8 cellular contexts compared by ENCODE assay signal in genomic region chr4:75916091-75916661, GRCh38. TPM values are rescaled to one million over a fixed set of nuclear protein-coding genes. Genes with fewer than 3 reads are reported as not detected.
A peak's percentile ranks its signal among the peaks of the same experiment; 100 is the strongest.
DNase-seq lines count a peak whose midpoint lies in the region; ATAC-seq, FAIRE-seq and TF ChIP-seq lines count a peak whose summit lies in the region.

No MANE protein-coding gene starts in this region.

- no peaks in the 10 kb centered on the region for H3K4me1 Mint-ChIP-seq in CD8-positive, alpha-beta T cell (ENCODE audit: low read depth)
- peaks cover 8% of the 10 kb centered on the region for H3K4me1 Mint-ChIP-seq in chondrocyte (ENCODE audit: low read depth)

- peaks cover 76% of the 10 kb centered on the region for H3K36me3 Mint-ChIP-seq in CD8-positive, alpha-beta T cell
- peaks cover 13% of the 10 kb centered on the region for H3K36me3 Mint-ChIP-seq in chondrocyte (ENCODE audit: low read depth)

- H3K4me1 ChIP-seq in CD8-positive, alpha-beta T cell (ENCODE audit: insufficient read depth, low read length) = no peaks in the 10 kb centered on the region
- H3K4me1 ChIP-seq in right lobe of liver (peaks cover 0 to 26% (median 9%) of the 10 kb centered on the region in 4 donors), vagina (no peaks in the 10 kb centered on the region)

- no peak overlapping the region for H3K4me3 Mint-ChIP-seq in CD8-positive, alpha-beta T cell
- H3K4me3 Mint-ChIP-seq in chondrocyte (ENCODE audit: unreplicated experiment) = no peak overlapping the region

- ATAC-seq in CD8-positive, alpha-beta T cell = peak; percentile 67
- ATAC-seq in HG03521 (IDR thresholded peaks at IDR 0.05; ENCODE audit: unreplicated experiment) (peak; percentile 77), right lobe of liver (peak; percentile 83 to 92 (median 90))

- FAIRE-seq in GM18507 (lab: Jason Lieb, UNC) = peak; percentile 84

- peaks cover under 1% of the 10 kb centered on the region for H3K9me3 Mint-ChIP-seq in CD8-positive, alpha-beta T cell
- H3K9me3 Mint-ChIP-seq in chondrocyte (ENCODE audit: low read depth) = no peaks in the 10 kb centered on the region

- no peaks in the 10 kb centered on the region for H3K27me3 ChIP-seq in CD8-positive, alpha-beta T cell (ENCODE audit: insufficient read depth, low read length)
- H3K27me3 ChIP-seq in right lobe of liver = no peaks in the 10 kb centered on the region
- H3K27me3 ChIP-seq in vagina = no peaks in the 10 kb centered on the region

- POLR2A ChIA-PET in CD8-positive, alpha-beta T cell (lab: Charles Lee) = no interaction called here

- H3K9me3 ChIP-seq in CD8-positive, alpha-beta T cell (ENCODE audit: low read length) = no peaks in the 10 kb centered on the region
- H3K9me3 ChIP-seq in right lobe of liver (no peaks in the 10 kb centered on the region), vagina (no peaks in the 10 kb centered on the region)

- peak in 2 of 7 experiments; percentile 8 to 27 for DNase-seq in CD8-positive, alpha-beta T cell
- DNase-seq in GM18507 (ENCODE audit: extremely low spot score, insufficient read length, low read depth) = no peak
- DNase-seq in RPMI8226 = peak; percentile 43
- no peak for DNase-seq in chondrocyte (ENCODE audit: low spot score)
- peak in 1 of 3 donors; percentile 58 for DNase-seq in right lobe of liver
- no peak for DNase-seq in vagina (ENCODE audit: extremely low spot score in 2 of 2)
- no peak for DNase-seq in GOT3 (lab: John Stamatoyannopoulos, UW)

- TF ChIP-seq POLR2A in right lobe of liver (IDR thresholded peaks at IDR 0.05) (no peak), vagina (IDR thresholded peaks at IDR 0.05) (no peak)

- H3K27me3 Mint-ChIP-seq in CD8-positive, alpha-beta T cell (ENCODE audit: low read depth) = no peaks in the 10 kb centered on the region
- H3K27me3 Mint-ChIP-seq in chondrocyte (ENCODE audit: low read depth) = no peaks in the 10 kb centered on the region

- peak; percentile 72 for TF ChIP-seq CTCF in CD8-positive, alpha-beta T cell (IDR thresholded peaks at IDR 0.05)
- TF ChIP-seq CTCF in chondrocyte (IDR thresholded peaks at IDR 0.05) (peak; percentile 87), right lobe of liver (IDR thresholded peaks at IDR 0.05) (peak; percentile 82 to 91 (median 86)), vagina (IDR thresholded peaks at IDR 0.05) (peak in 2 of 3 experiments; percentile 14 to 34)

- CTCF ChIA-PET in CD8-positive, alpha-beta T cell (lab: Charles Lee) = interaction anchor here (0.7 to 1.8 kb wide), 12 partner anchors 9 to 199 kb away, joined by 3 to 6 read pairs (median 4); partner anchors contain the start of genes ART3, NAAA and SDAD1

- H3K4me3 ChIP-seq in CD8-positive, alpha-beta T cell (ENCODE audit: low read depth, low read length) = no peak overlapping the region
- H3K4me3 ChIP-seq in right lobe of liver (no peak overlapping the region), vagina (no peak overlapping the region)

- no peak overlapping the region for H3K27ac Mint-ChIP-seq in CD8-positive, alpha-beta T cell
- H3K27ac Mint-ChIP-seq in chondrocyte (ENCODE audit: unreplicated experiment) = peak overlapping the region; percentile 76

- intact Hi-C loops in CD8-positive, alpha-beta T cell (cut with DNase I, micrococcal nuclease) = loop anchor here in 1 of 2 experiments (1.0 to 10.0 kb wide), 3 partner anchors 22 to 151 kb away; no protein-coding TSS in a partner anchor
- intact Hi-C loops in right lobe of liver (cut with DNase I) (loop anchor here in 1 of 2 donors (10.0 kb wide), 1 partner anchor 169 kb away; no protein-coding TSS in a partner anchor), vagina (cut with DNase I) (no loop called here)

- peaks cover 13% of the 10 kb centered on the region for H3K36me3 ChIP-seq in CD8-positive, alpha-beta T cell (ENCODE audit: insufficient read depth, low read length)
- H3K36me3 ChIP-seq in right lobe of liver (peaks cover 0 to 10% (median 0%) of the 10 kb centered on the region in 4 donors), vagina (peaks cover 0 to 23% of the 10 kb centered on the region in 2 donors)

- no peak overlapping the region for H3K27ac ChIP-seq in CD8-positive, alpha-beta T cell (ENCODE audit: low read depth, low read length)
- H3K27ac ChIP-seq in right lobe of liver (peak overlapping the region in 2 of 3 donors; percentile 19 to 58), vagina (no peak overlapping the region)

- WGBS in right lobe of liver (ENCODE audit: insufficient coverage, low coverage, low lambda C conversion rate, missing lambda C conversion rate) = 12% methylated on average over 1 of the region's 1 CpG

RNA-seq across cellular contexts. Expression of gene PPEF2, which starts 13.9 kb away (rescaled TPM):
- total RNA-seq in CD8-positive, alpha-beta T cell = under 1 TPM in 1 of 2 experiments, not detected in 1; 0.30 TPM
- not detected in 3 replicates for total RNA-seq in chondrocyte
- not detected for total RNA-seq in right lobe of liver
- not detected for total RNA-seq in vagina

RNA-seq across cellular contexts. Expression of gene NAAA, which starts 24.6 kb away (rescaled TPM):
- total RNA-seq in CD8-positive, alpha-beta T cell = 10 to 100 TPM; 26.1 to 30.4 TPM
- 18.3 to 19.2 TPM (median 18.6 TPM) in 3 replicates for total RNA-seq in chondrocyte
- total RNA-seq in right lobe of liver = 10 to 100 TPM; 24.2 to 80.7 (median 41.9) TPM
- 110 TPM for total RNA-seq in vagina

Comparison
In these comparisons a context has a peak if more than half of its experiments do, and no peak if none do; other contexts are left out.
1. H3K27ac ChIP-seq: peak in right lobe of liver (2 of 3); none in CD8-positive, alpha-beta T cell (single experiment) and vagina (single experiment).
2. CTCF ChIP-seq: peak in every context shown above with its lines; median percentile 87 in chondrocyte; 86 in right lobe of liver; 72 in CD8-positive, alpha-beta T cell; 24 in vagina.
3. Peak in every context shown above with its lines, with median percentiles within 50 percentile points of each other: ATAC-seq.